Comparison of ENCODE assay signal across 14 cellular contexts in the genomic region with DNA sequence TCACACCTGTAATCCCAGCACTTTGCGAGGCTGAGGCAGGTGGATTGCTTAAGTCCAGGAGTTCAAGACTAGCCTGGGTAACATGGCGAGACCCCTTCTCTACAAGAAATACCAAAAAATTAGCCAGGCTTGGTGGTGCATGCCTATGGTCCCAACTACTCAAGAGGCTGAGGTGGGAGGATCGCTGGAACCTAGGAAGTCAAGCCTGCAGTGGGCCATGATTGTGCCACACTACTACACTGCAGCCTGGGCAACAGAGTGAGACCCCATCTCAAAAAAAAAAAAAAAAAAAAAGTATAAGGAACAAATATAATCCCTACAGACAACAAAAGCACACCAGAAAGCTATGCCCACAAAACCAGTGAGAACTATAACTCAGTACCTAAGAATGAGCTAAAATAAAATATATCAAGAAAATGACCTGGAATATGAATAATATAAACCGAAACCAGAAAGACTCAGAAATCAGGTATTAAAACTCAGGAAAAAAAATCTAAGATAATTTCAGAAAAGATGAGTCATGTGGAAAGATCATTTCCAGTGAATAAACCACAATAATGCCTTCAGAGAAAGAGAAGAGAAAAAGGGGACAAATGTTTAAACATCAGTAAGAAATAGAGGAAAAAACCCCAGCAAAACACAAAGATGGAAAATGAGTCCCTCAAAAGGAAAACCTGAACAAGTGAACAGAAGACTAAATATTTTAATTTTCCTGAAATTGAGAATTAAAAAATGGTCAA. TPM values are rescaled to one million over a fixed set of nuclear protein-coding genes. Genes with fewer than 3 reads are reported as not detected.
DNase-seq lines count a peak whose midpoint lies in the region; ATAC-seq and TF ChIP-seq lines count a peak whose summit lies in the region.
"Had no signal": no experiment of that assay in that cellular context is flagged by ENCODE, and none has a peak within 500 bp of the region (broad histone marks: within the 10 kb centered on the region; RNA-seq: fewer than 3 reads in every experiment).

No MANE protein-coding gene starts in this region.

- peaks cover 35% of the 10 kb centered on the region for H3K36me3 Mint-ChIP-seq in MCF 10A (ENCODE audit: insufficient read depth, unreplicated experiment)
- H3K36me3 Mint-ChIP-seq in WTC11: peaks cover 30% of the 10 kb centered on the region

- peak overlapping the region; percentile 52 for H3K27ac Mint-ChIP-seq in MCF 10A (ENCODE audit: low read depth, unreplicated experiment)
- H3K27ac Mint-ChIP-seq in WTC11: peak overlapping the region; percentile 12; the same call in 1 of the 2 replicates

- H3K4me3 ChIP-seq in mammary epithelial cell (replicated peaks in 1 of 3; ENCODE audit: insufficient read depth in 1 of 3, low read depth in 2 of 3, low read length in 3 of 3): no peak overlapping the region
- H3K4me3 ChIP-seq in fibroblast of the aortic adventitia (ENCODE audit: low read depth, low read length): no peak overlapping the region
- no peak overlapping the region for H3K4me3 ChIP-seq in subcutaneous abdominal adipose tissue (ENCODE audit: low read depth in 1 of 5, low read length in 5 of 5)
- no peak overlapping the region for H3K4me3 ChIP-seq in MG63
- H3K4me3 ChIP-seq: body of pancreas, tibial artery had no signal

- BruUV-seq in MCF 10A (replicated peaks; lab: Mats Ljungman, UMichigan) (no TSS peak), mammary epithelial cell (replicated peaks; lab: Mats Ljungman, UMichigan) (no TSS peak)

- CTCF ChIA-PET in MCF 10A (lab: Yijun Ruan, JAX) (interaction anchor here (1.2 to 1.5 kb wide), 2 partner anchors 12 to 24 kb away, joined by 3 to 4 read pairs; no protein-coding TSS in a partner anchor), mammary epithelial cell (lab: Charles Lee; ENCODE audit: low non-redundant PET) (no interaction called here), WTC11 (lab: Charles Lee) (no interaction called here)

- no peak overlapping the region for H2AFZ ChIP-seq in mammary epithelial cell (ENCODE audit: low read depth, low read length)

- ATAC-seq in WTC11 (no peak), HG02571 (IDR thresholded peaks at IDR 0.05; ENCODE audit: unreplicated experiment) (no peak)
- ATAC-seq: body of pancreas had no signal

- H3K9ac ChIP-seq in mammary epithelial cell (ENCODE audit: insufficient read depth, low read length): no peak overlapping the region
- no peak overlapping the region for H3K9ac ChIP-seq in subcutaneous abdominal adipose tissue (ENCODE audit: low read length in 5 of 5)

- no peaks in the 10 kb centered on the region for H4K20me1 ChIP-seq in mammary epithelial cell (ENCODE audit: insufficient read depth, low read length)

- dilution Hi-C loops in mammary epithelial cell (cut with HindIII; ENCODE audit: low sequenced_read_pairs): no loop called here

- no peaks in the 10 kb centered on the region for H3K27me3 Mint-ChIP-seq in MCF 10A (ENCODE audit: insufficient read depth, unreplicated experiment)
- H3K27me3 Mint-ChIP-seq in WTC11 (ENCODE audit: low read depth): no peaks in the 10 kb centered on the region

- peaks cover 12% of the 10 kb centered on the region for H3K36me3 ChIP-seq in mammary epithelial cell (ENCODE audit: insufficient read depth, low read length)
- H3K36me3 ChIP-seq in subcutaneous abdominal adipose tissue (ENCODE audit: control insufficient read depth in 5 of 5, insufficient read depth in 5 of 5, low read length in 5 of 5): peaks cover 15 to 24% (median 23%) of the 10 kb centered on the region in 5 donors
- peaks cover 51% of the 10 kb centered on the region for H3K36me3 ChIP-seq in MG63

- no peak for TF ChIP-seq CTCF in MCF 10A (IDR thresholded peaks at IDR 0.05; ENCODE audit: unreplicated experiment)
- no peak for TF ChIP-seq CTCF in mammary epithelial cell (conservative IDR thresholded peaks at IDR 0.05 in 1 of 2, IDR thresholded peaks at IDR 0.05 in 1 of 2; ENCODE audit: extremely low read depth in 1 of 2, insufficient read depth in 1 of 2, low read depth in 1 of 2, low read length in 2 of 2)
- TF ChIP-seq CTCF in WTC11 (IDR thresholded peaks at IDR 0.05): no peak
- TF ChIP-seq CTCF in fibroblast of the aortic adventitia (IDR thresholded peaks at IDR 0.05; ENCODE audit: insufficient read depth, low read length): no peak

- H3K27ac ChIP-seq in mammary epithelial cell (ENCODE audit: insufficient read depth, low read depth, low read length): no peak overlapping the region
- peak overlapping the region; percentile 15 for H3K27ac ChIP-seq in subcutaneous abdominal adipose tissue (ENCODE audit: low read depth, low read length)
- H3K27ac ChIP-seq: body of pancreas had no signal

- H3K4me3 Mint-ChIP-seq in MCF 10A (ENCODE audit: unreplicated experiment) (no peak overlapping the region), WTC11 (no peak overlapping the region)
- H3K4me3 Mint-ChIP-seq: neural crest cell had no signal

- H3K9me3 Mint-ChIP-seq in MCF 10A (ENCODE audit: unreplicated experiment): no peaks in the 10 kb centered on the region
- no peaks in the 10 kb centered on the region for H3K9me3 Mint-ChIP-seq in WTC11
- H3K9me3 Mint-ChIP-seq: neural crest cell had no signal

- in situ Hi-C loops in mammary epithelial cell (cut with MboI; ENCODE audit: low sequenced_read_pairs in 2 of 2): no loop called here

- peaks cover 11% of the 10 kb centered on the region for H3K4me1 Mint-ChIP-seq in MCF 10A (ENCODE audit: insufficient read depth, unreplicated experiment)
- H3K4me1 Mint-ChIP-seq in WTC11: peaks cover 5% of the 10 kb centered on the region; the same call in 1 of the 2 replicates

- H3K9me3 ChIP-seq in mammary epithelial cell (replicated peaks; ENCODE audit: insufficient read depth, low read length) (no peaks in the 10 kb centered on the region), subcutaneous abdominal adipose tissue (ENCODE audit: control insufficient read depth in 5 of 5, low read length in 5 of 5) (no peaks in the 10 kb centered on the region), MG63 (no peaks in the 10 kb centered on the region)
- H3K9me3 ChIP-seq: body of pancreas, tibial artery had no signal

- H3K79me2 ChIP-seq in mammary epithelial cell (ENCODE audit: insufficient read depth, low read length): peaks cover 31% of the 10 kb centered on the region

- POLR2A ChIA-PET in MCF 10A (lab: Yijun Ruan, JAX) (no interaction called here), WTC11 (lab: Charles Lee) (no interaction called here)

- 87% methylated on average over 4 of the region's 4 CpGs for WGBS in mammary epithelial cell (ENCODE audit: low coverage, missing lambda C conversion rate)

- no peak overlapping the region for H3K4me2 ChIP-seq in mammary epithelial cell (ENCODE audit: insufficient read depth, low read depth, low read length)

- H3K27me3 ChIP-seq in mammary epithelial cell (ENCODE audit: insufficient read depth, low read length): no peaks in the 10 kb centered on the region
- no peaks in the 10 kb centered on the region for H3K27me3 ChIP-seq in subcutaneous abdominal adipose tissue (ENCODE audit: control insufficient read depth in 5 of 5, insufficient read depth in 4 of 5, low read length in 5 of 5)
- no peaks in the 10 kb centered on the region for H3K27me3 ChIP-seq in MG63
- H3K27me3 ChIP-seq: body of pancreas, tibial artery had no signal

- H3K4me1 ChIP-seq in mammary epithelial cell (ENCODE audit: insufficient read depth, low read length): no peaks in the 10 kb centered on the region
- H3K4me1 ChIP-seq in subcutaneous abdominal adipose tissue (ENCODE audit: control insufficient read depth in 5 of 5, insufficient read depth in 5 of 5, low read length in 5 of 5): peaks cover 0 to 4% (median 0%) of the 10 kb centered on the region in 5 donors

- intact Hi-C loops in MCF 10A (cut with micrococcal nuclease) (no loop called here), mammary epithelial cell (cut with micrococcal nuclease) (no loop called here)

- no peak for DNase-seq in MCF 10A (ENCODE audit: unreplicated experiment)
- DNase-seq in mammary epithelial cell: no peak
- DNase-seq in WTC11 (ENCODE audit: low spot score): no peak
- peak; percentile 15 for DNase-seq in fibroblast of the aortic adventitia (ENCODE audit: low read depth)
- no peak for DNase-seq in MG63
- no peak for DNase-seq in NCI-H1417 treated with DMSO at 0.1 percent for 48 hours (lab: John Stamatoyannopoulos, UW)
- DNase-seq: activated CD4-positive, CD25-positive, alpha-beta regulatory T cell; AML-193; body of pancreas; GOT3; tibial artery had no signal

TF ChIP-seq in WTC11, 78 proteins besides CTCF, POLR2A, EP300 and RAD21:
- TF ChIP-seq, protein P1, sequence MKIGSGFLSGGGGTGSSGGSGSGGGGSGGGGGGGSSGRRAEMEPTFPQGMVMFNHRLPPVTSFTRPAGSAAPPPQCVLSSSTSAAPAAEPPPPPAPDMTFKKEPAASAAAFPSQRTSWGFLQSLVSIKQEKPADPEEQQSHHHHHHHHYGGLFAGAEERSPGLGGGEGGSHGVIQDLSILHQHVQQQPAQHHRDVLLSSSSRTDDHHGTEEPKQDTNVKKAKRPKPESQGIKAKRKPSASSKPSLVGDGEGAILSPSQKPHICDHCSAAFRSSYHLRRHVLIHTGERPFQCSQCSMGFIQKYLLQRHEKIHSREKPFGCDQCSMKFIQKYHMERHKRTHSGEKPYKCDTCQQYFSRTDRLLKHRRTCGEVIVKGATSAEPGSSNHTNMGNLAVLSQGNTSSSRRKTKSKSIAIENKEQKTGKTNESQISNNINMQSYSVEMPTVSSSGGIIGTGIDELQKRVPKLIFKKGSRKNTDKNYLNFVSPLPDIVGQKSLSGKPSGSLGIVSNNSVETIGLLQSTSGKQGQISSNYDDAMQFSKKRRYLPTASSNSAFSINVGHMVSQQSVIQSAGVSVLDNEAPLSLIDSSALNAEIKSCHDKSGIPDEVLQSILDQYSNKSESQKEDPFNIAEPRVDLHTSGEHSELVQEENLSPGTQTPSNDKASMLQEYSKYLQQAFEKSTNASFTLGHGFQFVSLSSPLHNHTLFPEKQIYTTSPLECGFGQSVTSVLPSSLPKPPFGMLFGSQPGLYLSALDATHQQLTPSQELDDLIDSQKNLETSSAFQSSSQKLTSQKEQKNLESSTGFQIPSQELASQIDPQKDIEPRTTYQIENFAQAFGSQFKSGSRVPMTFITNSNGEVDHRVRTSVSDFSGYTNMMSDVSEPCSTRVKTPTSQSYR (CRISPR knock-in tag; IDR thresholded peaks at IDR 0.05): no peak
- peak; percentile 77; the same call in 1 of the 2 replicates for TF ChIP-seq ZNF121 (CRISPR knock-in tag; IDR thresholded peaks at IDR 0.05)

RNA-seq across cellular contexts. Expression of a gene that starts 57.4 kb away (rescaled TPM):
- total RNA-seq in MCF 10A (2022): 69.5 and 89.6 TPM in 2 replicates
- total RNA-seq in mammary epithelial cell: 10 to 100 TPM; 61.7 to 67.7 TPM
- polyA plus RNA-seq in mammary epithelial cell: 30.6 TPM
- polyA minus RNA-seq in mammary epithelial cell: 43.7 TPM
- total RNA-seq in WTC11 (2021): 88.7 to 101 TPM (median 95.4 TPM) in 3 replicates
- 104 and 128 TPM in 2 replicates for total RNA-seq in fibroblast of the aortic adventitia (ENCODE audit: low replicate concordance)
- 66.2 and 97.8 TPM in 2 replicates for total RNA-seq in MG63 (2014; rRNA removed; shearing (Covaris generic); ENCODE audit: low replicate concordance)
